ENCODE assay signal across 2 cellular contexts in the genomic region with DNA sequence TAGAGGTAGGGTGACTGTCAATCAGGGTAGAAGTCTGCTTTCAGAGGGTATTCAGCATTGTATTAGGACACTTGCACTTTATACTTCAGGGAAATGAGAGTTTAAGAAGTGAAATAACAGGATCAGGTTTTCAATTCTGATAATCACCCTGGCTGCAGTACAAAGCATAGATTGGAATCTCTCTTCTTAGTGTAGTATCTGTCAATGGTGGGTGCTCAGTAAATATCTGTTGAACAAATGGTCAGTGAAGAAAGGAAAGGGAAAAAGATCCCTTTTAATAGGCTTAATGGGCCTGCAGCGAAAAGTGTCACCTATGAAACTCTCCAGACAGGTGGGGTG.
TF ChIP-seq lines count a peak whose summit lies in the region.

No MANE protein-coding gene starts in this region.

TF ChIP-seq in A549, 52 proteins besides CTCF, POLR2A, EP300 and RAD21:
- TF ChIP-seq HOXA7 (CRISPR knock-in tag; IDR thresholded peaks at IDR 0.05), result no peak
- TF ChIP-seq NFE2L2 (conservative IDR thresholded peaks at IDR 0.05; ENCODE audit: low read length), result no peak
- TF ChIP-seq CEBPB (IDR thresholded peaks at IDR 0.05), result no peak
- TF ChIP-seq ESRRA (IDR thresholded peaks at IDR 0.05; ENCODE audit: borderline replicate concordance, low read length), result no peak
- no peak for TF ChIP-seq CBX2 (IDR thresholded peaks at IDR 0.05; ENCODE audit: borderline replicate concordance, low read depth)
- TF ChIP-seq MYC (IDR thresholded peaks at IDR 0.05; ENCODE audit: borderline replicate concordance, low read length), result no peak
- TF ChIP-seq, protein P1, sequence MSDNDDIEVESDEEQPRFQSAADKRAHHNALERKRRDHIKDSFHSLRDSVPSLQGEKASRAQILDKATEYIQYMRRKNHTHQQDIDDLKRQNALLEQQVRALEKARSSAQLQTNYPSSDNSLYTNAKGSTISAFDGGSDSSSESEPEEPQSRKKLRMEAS (IDR thresholded peaks at IDR 0.05), result no peak
- no peak for TF ChIP-seq POLR2AphosphoS2 (conservative IDR thresholded peaks at IDR 0.05; ENCODE audit: low read length)
- no peak for TF ChIP-seq RFX5 (IDR thresholded peaks at IDR 0.05)
- TF ChIP-seq ZNF302 (CRISPR knock-in tag; IDR thresholded peaks at IDR 0.05), result no peak
- TF ChIP-seq EHF (CRISPR knock-in tag; IDR thresholded peaks at IDR 0.05), result no peak
- no peak for TF ChIP-seq FOSL2 (IDR thresholded peaks at IDR 0.05)
- no peak for TF ChIP-seq FOSL2 (CRISPR knock-in tag; IDR thresholded peaks at IDR 0.05)
- TF ChIP-seq, protein P2, sequence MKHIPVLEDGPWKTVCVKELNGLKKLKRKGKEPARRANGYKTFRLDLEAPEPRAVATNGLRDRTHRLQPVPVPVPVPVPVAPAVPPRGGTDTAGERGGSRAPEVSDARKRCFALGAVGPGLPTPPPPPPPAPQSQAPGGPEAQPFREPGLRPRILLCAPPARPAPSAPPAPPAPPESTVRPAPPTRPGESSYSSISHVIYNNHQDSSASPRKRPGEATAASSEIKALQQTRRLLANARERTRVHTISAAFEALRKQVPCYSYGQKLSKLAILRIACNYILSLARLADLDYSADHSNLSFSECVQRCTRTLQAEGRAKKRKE (CRISPR knock-in tag; IDR thresholded peaks at IDR 0.05; ENCODE audit: low read depth), result no peak
- TF ChIP-seq FOSB (CRISPR knock-in tag; IDR thresholded peaks at IDR 0.05), result no peak
- no peak for TF ChIP-seq ZSCAN20 (CRISPR knock-in tag; IDR thresholded peaks at IDR 0.05)
- no peak for TF ChIP-seq CHD2 (IDR thresholded peaks at IDR 0.05; ENCODE audit: low read length, partially characterized antibody)
- TF ChIP-seq RNF2 (IDR thresholded peaks at IDR 0.05; ENCODE audit: borderline replicate concordance, low read depth), result no peak

TF ChIP-seq in GM23338, 12 proteins besides CTCF, POLR2A, EP300 and RAD21:
- TF ChIP-seq EZH2phosphoT487 (IDR thresholded peaks at IDR 0.05; ENCODE audit: unreplicated experiment) (no peak), STAT1 (IDR thresholded peaks at IDR 0.05; ENCODE audit: unreplicated experiment) (no peak), NANOG (IDR thresholded peaks at IDR 0.05; ENCODE audit: borderline replicate concordance) (no peak), EZH2 (IDR thresholded peaks at IDR 0.05; ENCODE audit: low read depth, unreplicated experiment) (no peak), JUNB (IDR thresholded peaks at IDR 0.05; ENCODE audit: unreplicated experiment) (no peak), ZNF114 (CRISPR knock-in tag; IDR thresholded peaks at IDR 0.05) (no peak), POLR2AphosphoS5 (IDR thresholded peaks at IDR 0.05; ENCODE audit: low read depth) (no peak), CREB1 (CRISPR knock-in tag; IDR thresholded peaks at IDR 0.05; ENCODE audit: low read depth) (no peak), ZNF331 (CRISPR knock-in tag; IDR thresholded peaks at IDR 0.05; ENCODE audit: low read depth) (no peak)
- TF ChIP-seq, protein P3, sequence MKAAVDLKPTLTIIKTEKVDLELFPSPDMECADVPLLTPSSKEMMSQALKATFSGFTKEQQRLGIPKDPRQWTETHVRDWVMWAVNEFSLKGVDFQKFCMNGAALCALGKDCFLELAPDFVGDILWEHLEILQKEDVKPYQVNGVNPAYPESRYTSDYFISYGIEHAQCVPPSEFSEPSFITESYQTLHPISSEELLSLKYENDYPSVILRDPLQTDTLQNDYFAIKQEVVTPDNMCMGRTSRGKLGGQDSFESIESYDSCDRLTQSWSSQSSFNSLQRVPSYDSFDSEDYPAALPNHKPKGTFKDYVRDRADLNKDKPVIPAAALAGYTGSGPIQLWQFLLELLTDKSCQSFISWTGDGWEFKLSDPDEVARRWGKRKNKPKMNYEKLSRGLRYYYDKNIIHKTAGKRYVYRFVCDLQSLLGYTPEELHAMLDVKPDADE (IDR thresholded peaks at IDR 0.05), result no peak
- TF ChIP-seq, protein P4, sequence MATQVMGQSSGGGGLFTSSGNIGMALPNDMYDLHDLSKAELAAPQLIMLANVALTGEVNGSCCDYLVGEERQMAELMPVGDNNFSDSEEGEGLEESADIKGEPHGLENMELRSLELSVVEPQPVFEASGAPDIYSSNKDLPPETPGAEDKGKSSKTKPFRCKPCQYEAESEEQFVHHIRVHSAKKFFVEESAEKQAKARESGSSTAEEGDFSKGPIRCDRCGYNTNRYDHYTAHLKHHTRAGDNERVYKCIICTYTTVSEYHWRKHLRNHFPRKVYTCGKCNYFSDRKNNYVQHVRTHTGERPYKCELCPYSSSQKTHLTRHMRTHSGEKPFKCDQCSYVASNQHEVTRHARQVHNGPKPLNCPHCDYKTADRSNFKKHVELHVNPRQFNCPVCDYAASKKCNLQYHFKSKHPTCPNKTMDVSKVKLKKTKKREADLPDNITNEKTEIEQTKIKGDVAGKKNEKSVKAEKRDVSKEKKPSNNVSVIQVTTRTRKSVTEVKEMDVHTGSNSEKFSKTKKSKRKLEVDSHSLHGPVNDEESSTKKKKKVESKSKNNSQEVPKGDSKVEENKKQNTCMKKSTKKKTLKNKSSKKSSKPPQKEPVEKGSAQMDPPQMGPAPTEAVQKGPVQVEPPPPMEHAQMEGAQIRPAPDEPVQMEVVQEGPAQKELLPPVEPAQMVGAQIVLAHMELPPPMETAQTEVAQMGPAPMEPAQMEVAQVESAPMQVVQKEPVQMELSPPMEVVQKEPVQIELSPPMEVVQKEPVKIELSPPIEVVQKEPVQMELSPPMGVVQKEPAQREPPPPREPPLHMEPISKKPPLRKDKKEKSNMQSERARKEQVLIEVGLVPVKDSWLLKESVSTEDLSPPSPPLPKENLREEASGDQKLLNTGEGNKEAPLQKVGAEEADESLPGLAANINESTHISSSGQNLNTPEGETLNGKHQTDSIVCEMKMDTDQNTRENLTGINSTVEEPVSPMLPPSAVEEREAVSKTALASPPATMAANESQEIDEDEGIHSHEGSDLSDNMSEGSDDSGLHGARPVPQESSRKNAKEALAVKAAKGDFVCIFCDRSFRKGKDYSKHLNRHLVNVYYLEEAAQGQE (IDR thresholded peaks at IDR 0.05; ENCODE audit: unreplicated experiment), result no peak
- TF ChIP-seq, protein P5, sequence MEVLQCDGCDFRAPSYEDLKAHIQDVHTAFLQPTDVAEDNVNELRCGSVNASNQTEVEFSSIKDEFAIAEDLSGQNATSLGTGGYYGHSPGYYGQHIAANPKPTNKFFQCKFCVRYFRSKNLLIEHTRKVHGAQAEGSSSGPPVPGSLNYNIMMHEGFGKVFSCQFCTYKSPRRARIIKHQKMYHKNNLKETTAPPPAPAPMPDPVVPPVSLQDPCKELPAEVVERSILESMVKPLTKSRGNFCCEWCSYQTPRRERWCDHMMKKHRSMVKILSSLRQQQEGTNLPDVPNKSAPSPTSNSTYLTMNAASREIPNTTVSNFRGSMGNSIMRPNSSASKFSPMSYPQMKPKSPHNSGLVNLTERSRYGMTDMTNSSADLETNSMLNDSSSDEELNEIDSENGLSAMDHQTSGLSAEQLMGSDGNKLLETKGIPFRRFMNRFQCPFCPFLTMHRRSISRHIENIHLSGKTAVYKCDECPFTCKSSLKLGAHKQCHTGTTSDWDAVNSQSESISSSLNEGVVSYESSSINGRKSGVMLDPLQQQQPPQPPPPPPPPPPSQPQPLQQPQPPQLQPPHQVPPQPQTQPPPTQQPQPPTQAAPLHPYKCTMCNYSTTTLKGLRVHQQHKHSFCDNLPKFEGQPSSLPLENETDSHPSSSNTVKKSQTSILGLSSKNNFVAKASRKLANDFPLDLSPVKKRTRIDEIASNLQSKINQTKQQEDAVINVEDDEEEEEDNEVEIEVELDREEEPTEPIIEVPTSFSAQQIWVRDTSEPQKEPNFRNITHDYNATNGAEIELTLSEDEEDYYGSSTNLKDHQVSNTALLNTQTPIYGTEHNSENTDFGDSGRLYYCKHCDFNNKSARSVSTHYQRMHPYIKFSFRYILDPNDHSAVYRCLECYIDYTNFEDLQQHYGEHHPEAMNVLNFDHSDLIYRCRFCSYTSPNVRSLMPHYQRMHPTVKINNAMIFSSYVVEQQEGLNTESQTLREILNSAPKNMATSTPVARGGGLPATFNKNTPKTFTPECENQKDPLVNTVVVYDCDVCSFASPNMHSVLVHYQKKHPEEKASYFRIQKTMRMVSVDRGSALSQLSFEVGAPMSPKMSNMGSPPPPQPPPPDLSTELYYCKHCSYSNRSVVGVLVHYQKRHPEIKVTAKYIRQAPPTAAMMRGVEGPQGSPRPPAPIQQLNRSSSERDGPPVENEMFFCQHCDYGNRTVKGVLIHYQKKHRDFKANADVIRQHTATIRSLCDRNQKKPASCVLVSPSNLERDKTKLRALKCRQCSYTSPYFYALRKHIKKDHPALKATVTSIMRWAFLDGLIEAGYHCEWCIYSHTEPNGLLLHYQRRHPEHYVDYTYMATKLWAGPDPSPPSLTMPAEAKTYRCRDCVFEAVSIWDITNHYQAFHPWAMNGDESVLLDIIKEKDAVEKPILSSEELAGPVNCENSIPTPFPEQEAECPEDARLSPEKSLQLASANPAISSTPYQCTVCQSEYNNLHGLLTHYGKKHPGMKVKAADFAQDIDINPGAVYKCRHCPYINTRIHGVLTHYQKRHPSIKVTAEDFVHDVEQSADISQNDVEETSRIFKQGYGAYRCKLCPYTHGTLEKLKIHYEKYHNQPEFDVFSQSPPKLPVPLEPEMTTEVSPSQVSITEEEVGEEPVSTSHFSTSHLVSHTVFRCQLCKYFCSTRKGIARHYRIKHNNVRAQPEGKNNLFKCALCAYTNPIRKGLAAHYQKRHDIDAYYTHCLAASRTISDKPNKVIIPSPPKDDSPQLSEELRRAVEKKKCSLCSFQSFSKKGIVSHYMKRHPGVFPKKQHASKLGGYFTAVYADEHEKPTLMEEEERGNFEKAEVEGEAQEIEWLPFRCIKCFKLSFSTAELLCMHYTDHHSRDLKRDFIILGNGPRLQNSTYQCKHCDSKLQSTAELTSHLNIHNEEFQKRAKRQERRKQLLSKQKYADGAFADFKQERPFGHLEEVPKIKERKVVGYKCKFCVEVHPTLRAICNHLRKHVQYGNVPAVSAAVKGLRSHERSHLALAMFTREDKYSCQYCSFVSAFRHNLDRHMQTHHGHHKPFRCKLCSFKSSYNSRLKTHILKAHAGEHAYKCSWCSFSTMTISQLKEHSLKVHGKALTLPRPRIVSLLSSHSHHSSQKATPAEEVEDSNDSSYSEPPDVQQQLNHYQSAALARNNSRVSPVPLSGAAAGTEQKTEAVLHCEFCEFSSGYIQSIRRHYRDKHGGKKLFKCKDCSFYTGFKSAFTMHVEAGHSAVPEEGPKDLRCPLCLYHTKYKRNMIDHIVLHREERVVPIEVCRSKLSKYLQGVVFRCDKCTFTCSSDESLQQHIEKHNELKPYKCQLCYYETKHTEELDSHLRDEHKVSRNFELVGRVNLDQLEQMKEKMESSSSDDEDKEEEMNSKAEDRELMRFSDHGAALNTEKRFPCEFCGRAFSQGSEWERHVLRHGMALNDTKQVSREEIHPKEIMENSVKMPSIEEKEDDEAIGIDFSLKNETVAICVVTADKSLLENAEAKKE (CRISPR knock-in tag; IDR thresholded peaks at IDR 0.05), result no peak
